ENCODE assay signal across 27 cellular contexts in the genomic region with DNA sequence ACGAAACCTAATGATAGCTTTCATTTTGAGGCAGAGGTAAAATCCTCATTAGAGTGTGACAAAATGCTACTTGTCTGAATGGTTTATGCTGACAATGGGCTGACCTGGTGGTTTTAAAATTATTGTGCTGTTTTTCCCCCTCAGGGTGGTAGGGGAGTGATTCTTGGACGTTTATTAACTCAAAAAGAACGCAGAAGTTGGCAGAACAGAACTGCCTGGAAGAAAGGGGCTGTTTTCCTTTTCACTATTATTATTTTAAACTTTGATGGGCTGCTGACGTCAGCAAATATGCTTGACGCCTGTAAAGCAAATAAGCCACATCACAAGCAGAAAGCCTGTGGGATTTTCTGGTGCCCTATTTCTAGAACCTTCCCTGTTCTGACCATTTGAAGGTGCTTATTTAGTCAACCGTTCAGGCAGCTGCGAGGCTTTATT. TPM values are rescaled to one million over a fixed set of nuclear protein-coding genes. Genes with fewer than 3 reads are reported as not detected.
DNase-seq lines count a peak whose midpoint lies in the region; ATAC-seq and TF ChIP-seq lines count a peak whose summit lies in the region.
"Had no signal": no experiment of that assay in that cellular context is flagged by ENCODE, and none has a peak within 500 bp of the region (broad histone marks: within the 10 kb centered on the region; RNA-seq: fewer than 3 reads in every experiment).

No MANE protein-coding gene starts in this region.

- DNase-seq in Caki2 (ENCODE audit: low read depth) (peak; percentile 82), neuronal stem cell (ENCODE audit: low spot score) (no peak), left cardiac atrium (no peak), PC-3 (no peak)
- no peak for DNase-seq in activated T-cell treated with anti-CD3 and anti-CD28 coated beads, Interleukin-2, amount 50 U/mL, for 1 hour
- DNase-seq: activated CD4-positive, alpha-beta T cell treated with anti-CD3 and anti-CD28 coated beads, Interleukin-2, amount 10 ng/mL, durations not matched to agents 7 days and 5 days; activated naive CD8-positive, alpha-beta T cell treated with anti-CD3 and anti-CD28 coated beads, Interleukin-2, amount 10 ng/mL, durations not matched to agents 7 days and 5 days; CD4-positive, CD25-positive, alpha-beta regulatory T cell; GDM1; HCEC 1CT; heart right ventricle; immature natural killer cell; NCI-H2171 treated with DMSO at 0.1 percent for 48 hours had no signal

- no peak overlapping the region for H2BK5ac ChIP-seq in neuronal stem cell (ENCODE audit: low read length)

- peaks cover 12 to 20% of the 10 kb centered on the region in 2 donors for H3K27me3 ChIP-seq in duodenal mucosa (ENCODE audit: control insufficient read depth in 1 of 2, insufficient read depth in 2 of 2, low read length in 2 of 2)
- H3K27me3 ChIP-seq in neuronal stem cell (ENCODE audit: control insufficient read depth in 3 of 3, insufficient read depth in 3 of 3, low read depth in 1 of 3, low read length in 3 of 3), result peaks cover 6 to 26% (median 14%) of the 10 kb centered on the region in 3 experiments
- H3K27me3 ChIP-seq in PC-3 (ENCODE audit: low read length), result no peaks in the 10 kb centered on the region
- H3K27me3 ChIP-seq: SJCRH30 had no signal

- no peak overlapping the region for H2BK120ac ChIP-seq in neuronal stem cell (ENCODE audit: low read depth, low read length)

- peak; percentile 49 for ATAC-seq in HG03378 (IDR thresholded peaks at IDR 0.05; ENCODE audit: unreplicated experiment)
- ATAC-seq in left cardiac atrium, result no peak
- no peak for ATAC-seq in PC-3
- ATAC-seq in HG02970 (IDR thresholded peaks at IDR 0.05; ENCODE audit: low FRiP score, unreplicated experiment), result no peak
- ATAC-seq: heart right ventricle, sciatic nerve had no signal

- no peaks in the 10 kb centered on the region for H3K9me3 ChIP-seq in duodenal mucosa (ENCODE audit: control insufficient read depth in 1 of 2, low read length in 2 of 2)
- H3K9me3 ChIP-seq in neuronal stem cell (replicated peaks in 1 of 2; ENCODE audit: control insufficient read depth in 2 of 2, insufficient read depth in 1 of 2, low read depth in 1 of 2, low read length in 2 of 2), result peaks cover 0 to 17% of the 10 kb centered on the region in 2 donors
- H3K9me3 ChIP-seq in PC-3 (ENCODE audit: low read length), result no peaks in the 10 kb centered on the region
- H3K9me3 ChIP-seq: heart right ventricle, SJCRH30, vagina had no signal

- H3K18ac ChIP-seq in neuronal stem cell (ENCODE audit: low read length), result no peak overlapping the region

- H3K4me1 ChIP-seq in duodenal mucosa (ENCODE audit: control insufficient read depth in 1 of 2, insufficient read depth in 2 of 2, low read length in 2 of 2), result peaks cover 47 to 59% of the 10 kb centered on the region in 2 donors
- H3K4me1 ChIP-seq in neuronal stem cell (ENCODE audit: control insufficient read depth in 2 of 2, insufficient read depth in 1 of 2, low read depth in 1 of 2, low read length in 2 of 2), result peaks cover 23 to 27% of the 10 kb centered on the region in 2 donors
- peaks cover under 1% of the 10 kb centered on the region; the same call in 1 of the 2 replicates for H3K4me1 ChIP-seq in PC-3 (ENCODE audit: insufficient read depth, low read length)
- H3K4me1 ChIP-seq: SJCRH30 had no signal

- no peaks in the 10 kb centered on the region for H4K20me1 ChIP-seq in PC-3 (ENCODE audit: low read length)

- H3K79me1 ChIP-seq in neuronal stem cell (ENCODE audit: low read depth, low read length), result no peaks in the 10 kb centered on the region

- no peak overlapping the region for H2BK12ac ChIP-seq in neuronal stem cell (ENCODE audit: low read length)

- H3K4me2 ChIP-seq in neuronal stem cell (ENCODE audit: insufficient read depth, low read length, poor library complexity, severe bottlenecking), result peak overlapping the region; percentile 3
- H3K4me2 ChIP-seq in PC-3 (ENCODE audit: low read length), result no peak overlapping the region

- H3K23ac ChIP-seq in neuronal stem cell (ENCODE audit: low read depth, low read length, poor library complexity), result no peak overlapping the region

- H3K14ac ChIP-seq in neuronal stem cell (ENCODE audit: low read length), result no peak overlapping the region

- no TSS peak for BruUV-seq in PC-3 (replicated peaks; lab: Mats Ljungman, UMichigan)

- no peak for TF ChIP-seq CTCF in PC-3 (conservative IDR thresholded peaks at IDR 0.05; ENCODE audit: low read depth, low read length)

- POLR2A ChIA-PET in PC-3 (lab: Charles Lee; ENCODE audit: unreplicated experiment), result no interaction called here

- H3K4me3 ChIP-seq in duodenal mucosa (ENCODE audit: low read depth in 1 of 2, low read length in 2 of 2) (peak overlapping the region; percentile 9 to 21), neuronal stem cell (ENCODE audit: low read length in 2 of 2) (no peak overlapping the region), PC-3 (ENCODE audit: low read length) (no peak overlapping the region)
- H3K4me3 ChIP-seq: lung, SJCRH30, vagina had no signal

- H4K91ac ChIP-seq in neuronal stem cell (ENCODE audit: low read depth, low read length, poor library complexity), result no peak overlapping the region

- CTCF ChIA-PET in PC-3 (lab: Charles Lee), result no interaction called here

- intact Hi-C loops in left cardiac atrium (cut with DNase I) (no loop called here), PC-3 (cut with micrococcal nuclease) (no loop called here)

- no peak overlapping the region for H2AFZ ChIP-seq in neuronal stem cell (ENCODE audit: low read length)
- no peak overlapping the region for H2AFZ ChIP-seq in PC-3 (ENCODE audit: low read length)

- no peak overlapping the region for H2AK5ac ChIP-seq in neuronal stem cell (ENCODE audit: low read depth, low read length)

- H4K8ac ChIP-seq in neuronal stem cell (ENCODE audit: low read depth, low read length), result no peak overlapping the region

- no peak overlapping the region for H3K4ac ChIP-seq in neuronal stem cell (ENCODE audit: low read length)

- H3K27ac ChIP-seq in duodenal mucosa (ENCODE audit: low read depth, low read length) (no peak overlapping the region), neuronal stem cell (replicated peaks; ENCODE audit: low read length) (no peak overlapping the region), PC-3 (ENCODE audit: low read length) (no peak overlapping the region)
- H3K27ac ChIP-seq: heart right ventricle, HL-60, SJCRH30, vagina had no signal

- no peaks in the 10 kb centered on the region for H3K79me2 ChIP-seq in PC-3 (ENCODE audit: low read length)

- no peaks in the 10 kb centered on the region for H3K9me2 ChIP-seq in PC-3 (replicated peaks; ENCODE audit: low read length)

- H3K36me3 ChIP-seq in duodenal mucosa (ENCODE audit: control insufficient read depth in 1 of 2, insufficient read depth in 2 of 2, low read length in 2 of 2) (no peaks in the 10 kb centered on the region), neuronal stem cell (replicated peaks in 1 of 2; ENCODE audit: control insufficient read depth in 2 of 2, insufficient read depth in 2 of 2, low read length in 2 of 2) (no peaks in the 10 kb centered on the region), PC-3 (ENCODE audit: low read depth, low read length) (no peaks in the 10 kb centered on the region)
- H3K36me3 ChIP-seq: heart right ventricle, SJCRH30, vagina had no signal

- no peaks in the 10 kb centered on the region for H3F3A ChIP-seq in PC-3 (ENCODE audit: low read length, unreplicated experiment)

- H3K9ac ChIP-seq in duodenal mucosa (ENCODE audit: low read depth in 1 of 2, low read length in 2 of 2) (no peak overlapping the region), neuronal stem cell (ENCODE audit: low read depth, low read length, poor library complexity) (no peak overlapping the region), PC-3 (ENCODE audit: low read length) (no peak overlapping the region)

- no peak overlapping the region for H2BK15ac ChIP-seq in neuronal stem cell (ENCODE audit: low read length)

- WGBS in neuronal stem cell (ENCODE audit: extremely low coverage in 2 of 2, insufficient read length in 2 of 2, insufficient replicate concordance in 1 of 2), 2 donors, result no CpG with 5 or more reads among the region's 7 CpGs

- in situ Hi-C loops in Caki2 (cut with HindIII; ENCODE audit: low pct_unique_long_range_greater_than_20kb, low sequenced_read_pairs), result no loop called here

RNA-seq across cellular contexts. Expression of a gene that starts 4.0 kb away (rescaled TPM):
- total RNA-seq in Caki2 (2014; rRNA removed; shearing (Covaris generic); ENCODE audit: low replicate concordance), result 36.0 and 37.3 TPM in 2 replicates
- 2.1 TPM for polyA plus RNA-seq in neuronal stem cell (2013, experiment 1 of 2)
- 2.2 TPM for polyA plus RNA-seq in neuronal stem cell (2013, experiment 2 of 2)
- under 1 TPM; 0.15 to 0.63 TPM for total RNA-seq in left cardiac atrium
- not detected in 2 replicates for total RNA-seq in PC-3 (2014; rRNA removed)
- total RNA-seq: activated CD4-positive, alpha-beta T cell treated with anti-CD3 and anti-CD28 coated beads, Interleukin-2, amount 10 ng/mL, durations not matched to agents 7 days and 5 days; activated naive CD8-positive, alpha-beta T cell treated with anti-CD3 and anti-CD28 coated beads, Interleukin-2, amount 10 ng/mL, durations not matched to agents 7 days and 5 days; activated T-helper 2 cell treated with anti-CD3 and anti-CD28 coated beads, Interferon-gamma antibody, Interleukin-2, Interleukin-4, amounts not matched to agents 10 μg/mL and 5 μg/mL and 100 μg/mL, durations not matched to agents 14 hours and 24 hours and 36 hours; CD4-positive, CD25-positive, alpha-beta regulatory T cell; endothelial cell of umbilical vein; myocyte; osteocyte; T-helper 1 cell treated with Interleukin-12 subunit alpha and Interleukin-12 subunit beta and Interleukin-4 antibody, amounts not matched to agents 30 ng/mL and 1 ng/mL, for 36 hours had no signal
- polyA plus RNA-seq: CD4-positive, CD25-positive, alpha-beta regulatory T cell; IgD-negative memory B cell; immature natural killer cell had no signal

Comparison
In these comparisons a context has a peak if more than half of its experiments do, and no peak if none do; other contexts are left out.
1. H3K4me3 ChIP-seq: peak in duodenal mucosa (2 of 2); none in neuronal stem cell (0 of 2) and PC-3 (single experiment).
2. RNA of a gene that starts 4.0 kb away (total RNA-seq): 36.0 to 37.3 TPM in Caki2; 0.15 to 0.63 TPM in left cardiac atrium and not detected in PC-3; every median in the first group is over 10 times any median in the second.